In genomic region chr9:33101104-33101951, GRCh38 we compare ENCODE assay signal across 9 cellular contexts. TPM values are rescaled to one million over a fixed set of nuclear protein-coding genes. Genes with fewer than 3 reads are reported as not detected.
DNase-seq lines count a peak whose midpoint lies in the region; ATAC-seq lines count a peak whose summit lies in the region.
"Had no signal": no experiment of that assay in that cellular context is flagged by ENCODE, and none has a peak within 500 bp of the region (broad histone marks: within the 10 kb centered on the region; RNA-seq: fewer than 3 reads in every experiment).

No MANE protein-coding gene starts in this region.

- H2AFZ ChIP-seq in ACC112 (ENCODE audit: low read length, unreplicated experiment), result no peak overlapping the region

- H3K27me3 ChIP-seq in ACC112 (ENCODE audit: insufficient read depth, low read length), result no peaks in the 10 kb centered on the region
- no peaks in the 10 kb centered on the region for H3K27me3 ChIP-seq in SJCRH30

- H3K4me1 ChIP-seq in ACC112 (ENCODE audit: control insufficient read depth, insufficient read depth, low read length, unreplicated experiment) (peaks cover 54% of the 10 kb centered on the region), SJCRH30 (peaks cover 17% of the 10 kb centered on the region)

- ATAC-seq in HG02571 (IDR thresholded peaks at IDR 0.05; ENCODE audit: unreplicated experiment), result no peak

- H3K4me3 ChIP-seq in ACC112 (ENCODE audit: low read depth, low read length) (no peak overlapping the region), SJCRH30 (no peak overlapping the region)

- DNase-seq in M059J (ENCODE audit: low read depth) (peak; percentile 96), dermis blood vessel endothelial cell (peak; percentile 29), medulla oblongata (ENCODE audit: extremely low spot score) (peak; percentile 53), activated T-cell treated with anti-CD3 and anti-CD28 coated beads for 4 hours (no peak), SJCRH30 (no peak), HuH-7 (ENCODE audit: low spot score) (no peak)
- DNase-seq: activated CD4-positive, alpha-beta T cell treated with anti-CD3 and anti-CD28 coated beads, Interleukin-2, amount 50 U/mL, for 1 hour had no signal

- peak overlapping the region; percentile 98 for H3K27ac ChIP-seq in ACC112 (ENCODE audit: low read depth, low read length)
- no peak overlapping the region for H3K27ac ChIP-seq in SJCRH30

- no peaks in the 10 kb centered on the region for H3K79me2 ChIP-seq in ACC112 (ENCODE audit: control insufficient read depth, insufficient read depth, low read length, unreplicated experiment)

- H3K36me3 ChIP-seq in ACC112 (ENCODE audit: insufficient read depth, low read length) (no peaks in the 10 kb centered on the region), SJCRH30 (no peaks in the 10 kb centered on the region)

- no peaks in the 10 kb centered on the region for H3K9me3 ChIP-seq in SJCRH30 (replicated peaks)

RNA-seq across cellular contexts. Expression of gene SMU1, which starts 24.9 kb away (rescaled TPM):
- total RNA-seq in M059J (2014; rRNA removed; shearing (Covaris generic)), result 30.6 and 36.0 TPM in 2 replicates
- total RNA-seq in dermis blood vessel endothelial cell, result 34.5 and 37.8 TPM in 2 replicates
- total RNA-seq in SJCRH30 (2014; rRNA removed; shearing (Covaris generic)), result 30.0 and 30.4 TPM in 2 replicates

Comparison
In these comparisons a context has a peak if more than half of its experiments do, and no peak if none do; other contexts are left out.
1. DNase-seq: peak in M059J (single experiment), dermis blood vessel endothelial cell (single experiment) and medulla oblongata (single experiment); none in activated T-cell treated with anti-CD3 and anti-CD28 coated beads for 4 hours (single experiment), SJCRH30 (0 of 2) and HuH-7 (single experiment).